ENCODE assay signal across 13 cellular contexts in genomic region chr14:99571303-99571986, GRCh38. TPM values are rescaled to one million over a fixed set of nuclear protein-coding genes. Genes with fewer than 3 reads are reported as not detected.
A peak's percentile ranks its signal among the peaks of the same experiment; 100 is the strongest.
DNase-seq lines count a peak whose midpoint lies in the region; ATAC-seq, FAIRE-seq and TF ChIP-seq lines count a peak whose summit lies in the region.
"Had no signal": no experiment of that assay in that cellular context is flagged by ENCODE, and none has a peak within 500 bp of the region (broad histone marks: within the 10 kb centered on the region; RNA-seq: fewer than 3 reads in every experiment).

No MANE protein-coding gene starts in this region.

- H3K4me3 ChIP-seq in H1 (ENCODE audit: extremely low read depth in 1 of 4, insufficient read depth in 2 of 4, low read depth in 3 of 4, low read length in 4 of 4) = no peak overlapping the region
- no peak overlapping the region for H3K4me3 ChIP-seq in pancreas
- H3K4me3 ChIP-seq in GM23248 = no peak overlapping the region

- peak overlapping the region; percentile 81; the same call in 1 of the 2 replicates for H2BK12ac ChIP-seq in H1 (ENCODE audit: low read depth, low read length)

- H4K5ac ChIP-seq in H1 (ENCODE audit: insufficient read length, low read depth, low read length) = no peak overlapping the region

- no peak overlapping the region for H3K9ac ChIP-seq in H1 (replicated peaks in 1 of 4; ENCODE audit: extremely low read depth in 1 of 4, low read depth in 3 of 4, low read length in 3 of 4)
- H3K9ac ChIP-seq in GM23248 = no peak overlapping the region

- no peak overlapping the region; the same call in none of the 2 replicates for H2BK5ac ChIP-seq in H1 (ENCODE audit: low read depth, low read length)

- peaks cover 28 to 80% (median 65%) of the 10 kb centered on the region in 4 experiments for H3K4me1 ChIP-seq in H1 (replicated peaks in 1 of 4; ENCODE audit: control insufficient read depth in 3 of 4, insufficient read depth in 4 of 4, low read length in 3 of 4)
- peaks cover 71 to 78% (median 76%) of the 10 kb centered on the region in 3 donors for H3K4me1 ChIP-seq in pancreas
- peaks cover 20% of the 10 kb centered on the region for H3K4me1 ChIP-seq in GM23248 (ENCODE audit: insufficient read depth)

- no peak for FAIRE-seq in H1 (lab: Jason Lieb, UNC)
- no peak for FAIRE-seq in pancreas (lab: Jason Lieb, UNC)
- FAIRE-seq: D721Med, GM12891 had no signal

- H3K27ac ChIP-seq in H1 (ENCODE audit: low read depth, low read length) (no peak overlapping the region), pancreas (peak overlapping the region; percentile 28 to 72 (median 58)), GM23248 (no peak overlapping the region)
- H3K27ac ChIP-seq: brain microvascular endothelial cell had no signal

- no peak for TF ChIP-seq RAD21 in H1 (IDR thresholded peaks at IDR 0.05 in 1 of 2, conservative IDR thresholded peaks at IDR 0.05 in 1 of 2; ENCODE audit: low read depth in 2 of 2, low read length in 2 of 2)

- H4K8ac ChIP-seq in H1 (ENCODE audit: extremely low read depth, insufficient read depth, low read length) = peak overlapping the region; percentile 51

- H3F3A ChIP-seq in GM23248 (ENCODE audit: insufficient read depth) = no peaks in the 10 kb centered on the region

- H3K4me2 ChIP-seq in H1 (ENCODE audit: insufficient read depth in 1 of 2, low read depth in 2 of 2, low read length in 2 of 2) = peak overlapping the region; percentile 51 to 56; a peak in 3 of 4 replicates
- H3K4me2 ChIP-seq in GM23248 (ENCODE audit: unreplicated experiment) = no peak overlapping the region

- no peaks in the 10 kb centered on the region for H3K36me3 ChIP-seq in H1 (ENCODE audit: control insufficient read depth in 2 of 4, insufficient read depth in 4 of 4, low read length in 3 of 4)
- H3K36me3 ChIP-seq in pancreas = no peaks in the 10 kb centered on the region
- no peaks in the 10 kb centered on the region for H3K36me3 ChIP-seq in GM23248 (ENCODE audit: low read depth)
- H3K36me3 ChIP-seq: brain microvascular endothelial cell had no signal

- peaks cover 0 to 3% (median 0%) of the 10 kb centered on the region in 4 experiments; a peak in 2 of 7 replicates for H3K27me3 ChIP-seq in H1 (replicated peaks in 1 of 4; ENCODE audit: control insufficient read depth in 3 of 4, extremely low read depth in 1 of 4, insufficient read depth in 3 of 4, low read length in 3 of 4)
- H3K27me3 ChIP-seq in pancreas = no peaks in the 10 kb centered on the region
- no peaks in the 10 kb centered on the region for H3K27me3 ChIP-seq in GM23248 (replicated peaks; ENCODE audit: insufficient read depth)
- H3K27me3 ChIP-seq: brain microvascular endothelial cell had no signal

- in situ Hi-C loops in GM23248 (cut with MboI) = no loop called here

- CTCF ChIA-PET in H1 (lab: Charles Lee; ENCODE audit: partially characterized antibody) = interaction anchor here (0.8 to 6.2 kb wide), 15 partner anchors 9 to 61 kb away, joined by 3 to 35 read pairs (median 4); no protein-coding TSS in a partner anchor

- H3K56ac ChIP-seq in H1 (replicated peaks; ENCODE audit: insufficient read length, low read depth, low read length) = no peak overlapping the region

- no peaks in the 10 kb centered on the region for H3K9me2 ChIP-seq in GM23248 (ENCODE audit: insufficient read depth)

- intact Hi-C loops in pancreas (cut with DNase I) = no loop called here

- H3K18ac ChIP-seq in H1 (ENCODE audit: extremely low read depth, low read length) = peak overlapping the region; percentile 62; the same call in 1 of the 2 replicates

- H3K23ac ChIP-seq in H1 (ENCODE audit: insufficient read length) = no peak overlapping the region

- no peak overlapping the region for H2AK5ac ChIP-seq in H1 (ENCODE audit: low read depth, low read length)

- peaks cover 34% of the 10 kb centered on the region for H3K79me1 ChIP-seq in H1 (ENCODE audit: low read depth, low read length)

- 0 out of 2 replicates have a peak overlapping the region, but pooled peaks have one; percentile 73 for H2BK15ac ChIP-seq in H1 (ENCODE audit: low read length)

- no peak for TF ChIP-seq CTCF in H1 (IDR thresholded peaks at IDR 0.05; ENCODE audit: control extremely low read depth in 1 of 3, insufficient read depth in 1 of 3, low read depth in 1 of 3, low read length in 3 of 3)
- TF ChIP-seq CTCF in pancreas (IDR thresholded peaks at IDR 0.05) = no peak

- no peak overlapping the region for H2AFZ ChIP-seq in H1 (ENCODE audit: low read length)
- H2AFZ ChIP-seq in GM23248 = no peak overlapping the region

- H4K91ac ChIP-seq in H1 (replicated peaks; ENCODE audit: insufficient read length, low read length) = peak overlapping the region; percentile 44

- no peak overlapping the region for H3K14ac ChIP-seq in H1 (ENCODE audit: insufficient read length)

- DNase-seq in DMS79 treated with DMSO at 0.1 percent for 48 hours (lab: John Stamatoyannopoulos, UW) (peak; percentile 98), NCI-H146 treated with DMSO at 0.1 percent for 48 hours (lab: John Stamatoyannopoulos, UW; ENCODE audit: unreplicated experiment) (peak; percentile 5), H1 (ENCODE audit: low read depth in 1 of 2, low spot score in 2 of 2) (no peak), pancreas (peak in 1 of 6 donors; percentile 46), GM23248 (no peak), SKM-1 treated with dmso at 0.1 percent for 144 hours (lab: John Stamatoyannopoulos, UW; ENCODE audit: unreplicated experiment) (no peak)
- DNase-seq: activated B cell treated with CpG ODN at 0.5 μM for 24 hours, brain microvascular endothelial cell, NCI-H1694 had no signal

- 70% methylated on average over 10 of the region's 10 CpGs; no CpG with 5 or more reads in 1 of the 2 experiments for WGBS in H1 (ENCODE audit: extremely low coverage in 1 of 2, insufficient coverage in 1 of 2, insufficient read length in 1 of 2, insufficient replicate concordance in 2 of 2, low coverage in 1 of 2, low lambda C conversion rate in 2 of 2, missing lambda C conversion rate in 1 of 2), 2 experiments
- 35 to 42% methylated on average over 10 of the region's 10 CpGs for WGBS in pancreas, 2 donors
- 78 to 84% methylated on average over 10 of the region's 10 CpGs for WGBS in GM23248 (ENCODE audit: low coverage in 1 of 2, low lambda C conversion rate in 2 of 2, missing lambda C conversion rate in 2 of 2), 2 experiments

- POLR2A ChIA-PET in H1 (lab: Charles Lee; ENCODE audit: partially characterized antibody) = interaction anchor here (0.8 to 1.5 kb wide), 4 partner anchors 8 to 191 kb away, joined by 3 read pairs; no protein-coding TSS in a partner anchor

- peak in 3 of 4 donors; percentile 31 to 57 (median 47) for ATAC-seq in pancreas
- ATAC-seq in GM19328 (IDR thresholded peaks at IDR 0.05; ENCODE audit: unreplicated experiment) = no peak
- ATAC-seq in GM18907 (IDR thresholded peaks at IDR 0.05; ENCODE audit: unreplicated experiment) = no peak

- H4K20me1 ChIP-seq in H1 (replicated peaks in 1 of 2; ENCODE audit: control insufficient read depth in 1 of 2, insufficient read depth in 2 of 2, low read length in 2 of 2) (peaks cover 17 to 37% of the 10 kb centered on the region in 2 experiments), GM23248 (ENCODE audit: insufficient read depth) (no peaks in the 10 kb centered on the region)

- H3K4ac ChIP-seq in H1 (replicated peaks; ENCODE audit: insufficient read length, low read depth, low read length) = peak overlapping the region; percentile 27

- H3K79me2 ChIP-seq in H1 (ENCODE audit: control insufficient read depth in 1 of 2, insufficient read depth in 2 of 2, low read length in 2 of 2) = peaks cover 0 to 67% of the 10 kb centered on the region in 2 experiments; a peak in 3 of 4 replicates
- H3K79me2 ChIP-seq in GM23248 (ENCODE audit: insufficient read depth) = no peaks in the 10 kb centered on the region

- H3K23me2 ChIP-seq in H1 (ENCODE audit: low read depth, low read length) = no peaks in the 10 kb centered on the region

- no peak overlapping the region for H2BK20ac ChIP-seq in H1 (ENCODE audit: low read length)

- TF ChIP-seq EP300 in H1 (IDR thresholded peaks at IDR 0.05; ENCODE audit: borderline replicate concordance in 1 of 2, low read depth in 2 of 2, low read length in 2 of 2) = no peak

- H3K9me3 ChIP-seq in H1 (ENCODE audit: insufficient read depth in 2 of 2, low read depth in 1 of 2, low read length in 1 of 2) = no peaks in the 10 kb centered on the region
- H3K9me3 ChIP-seq in pancreas = no peaks in the 10 kb centered on the region
- no peaks in the 10 kb centered on the region for H3K9me3 ChIP-seq in GM23248 (ENCODE audit: low read depth)

- TF ChIP-seq POLR2A in H1 (IDR thresholded peaks at IDR 0.05; ENCODE audit: control extremely low read depth in 1 of 2, low read depth in 2 of 2, low read length in 2 of 2) = no peak

- no peak overlapping the region for H2BK120ac ChIP-seq in H1 (replicated peaks; ENCODE audit: low read depth, low read length)

TF ChIP-seq in H1, 55 proteins besides CTCF, POLR2A, EP300 and RAD21:
- peak; percentile 47; the same call in 1 of the 2 replicates for TF ChIP-seq E2F6 (IDR thresholded peaks at IDR 0.05)
- no peak for TF ChIP-seq SP4 (IDR thresholded peaks at IDR 0.05; ENCODE audit: low read length)

RNA-seq across cellular contexts. Expression of gene CCDC85C, which starts 32.6 kb away (rescaled TPM):
- 35.8 and 38.6 TPM in 2 replicates for total RNA-seq in H1 (2021; fragmentation: NEBNext Ultra II Directional; extraction: Animal tissue kit (Norgen Biotek cat#: 25700))
- polyA plus RNA-seq in H1 (2011; rRNA removed) (16.8 and 26.4 TPM in 2 replicates), pancreas (10 to 100 TPM in 1 of 2 donors, 1 to 10 TPM in 1; 9.5 to 19.5 TPM), GM23248 (2016; fragmentation: Nextera tagmentation; extraction: Ambion mirVana) (0.68 and 1.1 TPM in 2 replicates)
- 18.1 TPM for polyA plus RNA-seq in H1 (2011; cell fraction: cytosol; rRNA removed)
- 31.7 TPM for polyA plus RNA-seq in H1 (2011; cell fraction: nucleus; rRNA removed)
- 18.2 to 30.0 TPM (median 25.2 TPM) in 4 replicates for polyA plus RNA-seq in H1 (2012, experiment 1 of 2)
- polyA plus RNA-seq in H1 (2012, experiment 2 of 2) = 32.9 TPM
- 15.1 TPM for polyA plus RNA-seq in H1 (2013, experiment 1 of 2)
- polyA plus RNA-seq in H1 (2013, experiment 2 of 2) = 15.5 TPM
- polyA minus RNA-seq in H1 (2011; rRNA and poly(A)+ RNA removed) = 22.2 and 22.8 TPM in 2 replicates
- polyA minus RNA-seq in H1 (2011; cell fraction: cytosol; rRNA and poly(A)+ RNA removed) = 23.3 TPM
- 19.6 TPM for polyA minus RNA-seq in H1 (2011; cell fraction: nucleus; rRNA and poly(A)+ RNA removed)
- 10 to 100 TPM; 14.4 to 22.2 (median 17.6) TPM for total RNA-seq in pancreas
- total RNA-seq in GM23248 (2014; rRNA removed; shearing (Covaris generic)) = 9.0 and 11.0 TPM in 2 replicates

Comparison
In these comparisons a context has a peak if more than half of its experiments do, and no peak if none do; other contexts are left out.
1. DNase-seq: peak in DMS79 treated with DMSO at 0.1 percent for 48 hours (single experiment) and NCI-H146 treated with DMSO at 0.1 percent for 48 hours (single experiment); none in H1 (0 of 2), GM23248 (single experiment) and SKM-1 treated with dmso at 0.1 percent for 144 hours (single experiment).
2. H3K27ac ChIP-seq: peak in pancreas (4 of 4); none in H1 (single experiment) and GM23248 (single experiment).
3. ATAC-seq: peak in pancreas (3 of 4); none in GM19328 (single experiment) and GM18907 (single experiment).